Comparison of ENCODE assay signal across 13 cellular contexts in the genomic region with DNA sequence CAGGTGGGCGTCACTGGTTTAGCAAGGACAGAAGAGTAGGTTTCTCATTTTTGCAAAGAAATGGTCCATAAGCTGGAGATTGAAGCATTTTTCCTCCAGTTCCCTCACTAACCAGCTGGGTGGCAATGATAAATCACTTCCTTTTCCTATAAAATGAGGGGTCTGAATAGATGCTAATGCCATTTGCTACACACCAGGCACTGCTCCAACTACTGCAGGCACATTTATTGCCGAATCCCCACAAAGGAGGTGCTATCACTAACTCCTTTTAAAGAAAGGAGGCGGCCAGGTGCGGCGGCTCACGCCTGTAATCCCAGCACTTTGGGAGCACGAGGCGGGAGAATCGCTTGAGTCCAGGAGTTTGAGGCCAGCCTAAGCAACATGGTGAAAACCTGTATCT.
DNase-seq lines count a peak whose midpoint lies in the region; ATAC-seq and TF ChIP-seq lines count a peak whose summit lies in the region.
"Had no signal": no experiment of that assay in that cellular context is flagged by ENCODE, and none has a peak within 500 bp of the region (broad histone marks: within the 10 kb centered on the region; RNA-seq: fewer than 3 reads in every experiment).

No MANE protein-coding gene starts in this region.

- peaks cover 10% of the 10 kb centered on the region for H3K9me3 Mint-ChIP-seq in nephron progenitor cell

- H3K9me2 ChIP-seq in DOHH2 (replicated peaks; ENCODE audit: control insufficient read depth, low read length) = no peaks in the 10 kb centered on the region

- H3K27ac Mint-ChIP-seq in nephron progenitor cell = peak overlapping the region; percentile 97

- no peaks in the 10 kb centered on the region for H3K9me3 ChIP-seq in DOHH2 (ENCODE audit: control insufficient read depth, insufficient read depth, low read length)
- H3K9me3 ChIP-seq: esophagus muscularis mucosa, transverse colon had no signal

- peaks cover 39% of the 10 kb centered on the region for H3F3A ChIP-seq in DOHH2 (ENCODE audit: control insufficient read depth, insufficient read depth)

- peaks cover 35% of the 10 kb centered on the region for H3K4me1 Mint-ChIP-seq in nephron progenitor cell

- no peak for TF ChIP-seq CTCF in DOHH2 (IDR thresholded peaks at IDR 0.05; ENCODE audit: low read depth, low read length, poor library complexity, severe bottlenecking)
- no peak for TF ChIP-seq CTCF in nephron progenitor cell (IDR thresholded peaks at IDR 0.05)

- peak overlapping the region; percentile 55 for H3K4me3 Mint-ChIP-seq in nephron progenitor cell

- H3K4me1 ChIP-seq in DOHH2 (ENCODE audit: control insufficient read depth, low read length) = peaks cover 95% of the 10 kb centered on the region
- H3K4me1 ChIP-seq: esophagus muscularis mucosa had no signal

- H3K4me3 ChIP-seq in DOHH2 (ENCODE audit: low read length) = peak overlapping the region; percentile 73
- H3K4me3 ChIP-seq: esophagus muscularis mucosa, transverse colon had no signal

- H3K27me3 Mint-ChIP-seq in nephron progenitor cell (ENCODE audit: low read depth, poor library complexity) = no peaks in the 10 kb centered on the region

- DNase-seq in NCI-H1092 (lab: John Stamatoyannopoulos, UW) = peak; percentile 52
- DNase-seq in nephron progenitor cell = no peak
- DNase-seq in hippocampal formation (lab: John Stamatoyannopoulos, UW) = no peak
- no peak for DNase-seq in NCI-H446 treated with DMSO at 0.1 percent for 48 hours (lab: John Stamatoyannopoulos, UW)
- DNase-seq: aorta, cortex of kidney, left colon, SHP77 treated with DMSO at 0.1 percent for 48 hours, transverse colon had no signal

- H3K79me2 ChIP-seq in DOHH2 (ENCODE audit: control insufficient read depth, low read length) = peaks cover 14% of the 10 kb centered on the region

- H3K27ac ChIP-seq in DOHH2 (ENCODE audit: low read depth, low read length) = peak overlapping the region; percentile 96
- H3K27ac ChIP-seq in angular gyrus (ENCODE audit: low read depth, low read length) = peak overlapping the region; percentile 94
- H3K27ac ChIP-seq: esophagus muscularis mucosa, transverse colon had no signal

- H3K27me3 ChIP-seq in DOHH2 (ENCODE audit: control insufficient read depth, low read length) = no peaks in the 10 kb centered on the region
- H3K27me3 ChIP-seq: esophagus muscularis mucosa, transverse colon had no signal

- ATAC-seq in GM18858 (IDR thresholded peaks at IDR 0.05; ENCODE audit: unreplicated experiment) = no peak
- ATAC-seq: left colon had no signal

- H3K4me2 ChIP-seq in DOHH2 (ENCODE audit: low read length) = peak overlapping the region; percentile 59

- no peaks in the 10 kb centered on the region for H3K36me3 Mint-ChIP-seq in nephron progenitor cell (ENCODE audit: low read depth)

- H3K36me3 ChIP-seq in DOHH2 (ENCODE audit: control insufficient read depth, low read length) = peaks cover 5% of the 10 kb centered on the region
- H3K36me3 ChIP-seq: esophagus muscularis mucosa, transverse colon had no signal

- H4K20me1 ChIP-seq in DOHH2 (ENCODE audit: control insufficient read depth, insufficient read depth, low read depth, low read length) = no peaks in the 10 kb centered on the region
